ENCODE assay signal across 8 cellular contexts in the genomic region with DNA sequence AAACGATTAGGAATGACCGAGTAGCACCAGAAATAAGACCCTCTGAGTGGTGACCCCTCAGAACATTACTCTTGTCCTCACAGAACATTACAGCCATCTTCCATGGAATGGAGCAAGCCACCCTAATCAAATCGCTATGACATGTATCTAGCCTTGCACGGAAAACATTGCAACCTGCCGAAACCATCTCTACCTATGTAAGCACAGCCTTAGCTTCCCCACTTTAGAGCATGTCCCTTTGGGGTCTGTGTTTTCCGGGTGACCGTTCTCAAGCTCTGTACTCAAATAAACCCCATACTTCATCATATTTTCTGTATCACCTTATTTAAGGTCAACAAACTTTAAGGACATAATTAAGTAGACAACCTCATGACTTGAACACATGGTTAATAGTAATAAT.
DNase-seq lines count a peak whose midpoint lies in the region; FAIRE-seq and TF ChIP-seq lines count a peak whose summit lies in the region.
"Had no signal": no experiment of that assay in that cellular context is flagged by ENCODE, and none has a peak within 500 bp of the region (broad histone marks: within the 10 kb centered on the region; RNA-seq: fewer than 3 reads in every experiment).

No MANE protein-coding gene starts in this region.

- TSS peak; percentile 67 for BruUV-seq in PC-9 (replicated peaks; lab: Mats Ljungman, UMichigan)

- no peaks in the 10 kb centered on the region for H3K27me3 ChIP-seq in PC-9 (ENCODE audit: insufficient read depth, low read depth)
- H3K27me3 ChIP-seq in spleen (replicated peaks in 1 of 7), result no peaks in the 10 kb centered on the region
- H3K27me3 ChIP-seq: cardiac muscle cell had no signal

- in situ Hi-C loops in G401 (cut with HindIII; ENCODE audit: low sequenced_read_pairs), result no loop called here

- peak overlapping the region; percentile 61 for H3K4me2 ChIP-seq in PC-9

- peaks cover 18% of the 10 kb centered on the region for H3F3A ChIP-seq in PC-9 (ENCODE audit: insufficient read depth, low read depth)

- CTCF ChIA-PET in PC-9 (lab: Charles Lee), result interaction anchor here (0.5 to 1.7 kb wide), 9 partner anchors 125 to 378 kb away, joined by 3 to 34 read pairs (median 5); a partner anchor contains a TSS

- POLR2A ChIA-PET in PC-9 (lab: Charles Lee; ENCODE audit: unreplicated experiment), result no interaction called here

- TF ChIP-seq CTCF in PC-9 (conservative IDR thresholded peaks at IDR 0.05) (no peak), fibroblast of mammary gland (conservative IDR thresholded peaks at IDR 0.05; ENCODE audit: control insufficient read depth, insufficient read depth, low read depth, low read length) (no peak), spleen (IDR thresholded peaks at IDR 0.05 in 8 of 11, conservative IDR thresholded peaks at IDR 0.05 in 3 of 11) (no peak)

- H3K4me3 ChIP-seq in PC-9 (peak overlapping the region; percentile 46; the same call in 1 of the 2 replicates), fibroblast of mammary gland (ENCODE audit: control insufficient read depth, low read depth, low read length) (no peak overlapping the region), spleen (peak overlapping the region in 1 of 8 donors; percentile 48)

- FAIRE-seq in GM12891 (lab: Jason Lieb, UNC), result peak; percentile 75

- H3K36me3 ChIP-seq in PC-9 (ENCODE audit: low read depth) (no peaks in the 10 kb centered on the region), spleen (no peaks in the 10 kb centered on the region)
- H3K36me3 ChIP-seq: cardiac muscle cell had no signal

- 60 to 69% (median 63%) methylated on average over 7 of the region's 7 CpGs for WGBS in spleen, 5 donors

- peaks cover 32% of the 10 kb centered on the region for H3K4me1 ChIP-seq in PC-9 (replicated peaks; ENCODE audit: insufficient read depth)
- peaks cover 5 to 49% (median 28%) of the 10 kb centered on the region in 6 donors for H3K4me1 ChIP-seq in spleen

- H2AFZ ChIP-seq in PC-9, result no peak overlapping the region

- TF ChIP-seq POLR2A in GM12891 (IDR thresholded peaks at IDR 0.05; ENCODE audit: low read depth, low read length) (no peak), spleen (IDR thresholded peaks at IDR 0.05) (no peak)

- DNase-seq in GM12891 (ENCODE audit: insufficient read length, low spot score), result no peak
- no peak for DNase-seq in PC-9
- peak; percentile 15 for DNase-seq in fibroblast of mammary gland (ENCODE audit: low read depth)
- DNase-seq in spleen, result no peak
- DNase-seq in activated gamma-delta T cell (lab: John Stamatoyannopoulos, UW), result no peak
- DNase-seq in G401 (ENCODE audit: low spot score), result no peak
- no peak for DNase-seq in activated CD4-positive, alpha-beta T cell treated with anti-CD3 and anti-CD28 coated beads for 1 hour

- no peaks in the 10 kb centered on the region for H3K79me2 ChIP-seq in PC-9 (ENCODE audit: low read depth)

- no peaks in the 10 kb centered on the region for H4K20me1 ChIP-seq in PC-9 (ENCODE audit: insufficient read depth)

- H3K9me2 ChIP-seq in PC-9 (ENCODE audit: insufficient read depth), result no peaks in the 10 kb centered on the region

- intact Hi-C loops in PC-9 (cut with micrococcal nuclease; ENCODE audit: unreplicated experiment) (loop anchor here (1.0 to 10.0 kb wide), 7 partner anchors 199 to 1584 kb away; a partner anchor contains a TSS), spleen (cut with DNase I; ENCODE audit: low total_unique reads) (loop anchor here (5.0 to 10.0 kb wide), 2 partner anchors 294 to 386 kb away; no protein-coding TSS in a partner anchor)

- H3K9me3 ChIP-seq in PC-9 (ENCODE audit: insufficient read depth, low read depth) (no peaks in the 10 kb centered on the region), spleen (no peaks in the 10 kb centered on the region)

- peak overlapping the region; percentile 77 for H3K27ac ChIP-seq in PC-9
- peak overlapping the region in 7 of 8 donors; percentile 70 to 89 (median 83) for H3K27ac ChIP-seq in spleen
- H3K27ac ChIP-seq: cardiac muscle cell had no signal

TF ChIP-seq in GM12891, 5 proteins besides CTCF, POLR2A, EP300 and RAD21:
- TF ChIP-seq POU2F2 (IDR thresholded peaks at IDR 0.05; ENCODE audit: low read depth, low read length), result no peak
- TF ChIP-seq TAF1 (IDR thresholded peaks at IDR 0.05; ENCODE audit: low read depth, low read length), result no peak
- no peak for TF ChIP-seq SPI1 (IDR thresholded peaks at IDR 0.05; ENCODE audit: low read depth, low read length)
- no peak for TF ChIP-seq PAX5 (IDR thresholded peaks at IDR 0.05; ENCODE audit: insufficient read depth, low read length, severe bottlenecking)
- no peak for TF ChIP-seq POLR2AphosphoS5 (IDR thresholded peaks at IDR 0.05; ENCODE audit: low read depth, low read length)
